8 cellular contexts compared by ENCODE assay signal in genomic region chrX:20267924-20268701, GRCh38. TPM values are rescaled to one million over a fixed set of nuclear protein-coding genes. Genes with fewer than 3 reads are reported as not detected.
DNase-seq lines count a peak whose midpoint lies in the region; ATAC-seq and TF ChIP-seq lines count a peak whose summit lies in the region.

No MANE protein-coding gene starts in this region.

- TF ChIP-seq CTCF in DOHH2 (IDR thresholded peaks at IDR 0.05; ENCODE audit: low read depth, low read length, poor library complexity, severe bottlenecking) (no peak), Peyer's patch (IDR thresholded peaks at IDR 0.05) (no peak)

- no peaks in the 10 kb centered on the region for H3K9me2 ChIP-seq in DOHH2 (replicated peaks; ENCODE audit: control insufficient read depth, low read length)

- H4K20me1 ChIP-seq in DOHH2 (ENCODE audit: control insufficient read depth, insufficient read depth, low read depth, low read length), result no peaks in the 10 kb centered on the region; the same call in 1 of the 2 replicates

- H3K4me3 ChIP-seq in DOHH2 (ENCODE audit: low read length) (peak overlapping the region; percentile 76), Peyer's patch (peak overlapping the region; percentile 64 to 86 (median 68)), skeletal muscle satellite cell (ENCODE audit: low read length) (peak overlapping the region; percentile 83)

- no peaks in the 10 kb centered on the region for H3K36me3 ChIP-seq in DOHH2 (ENCODE audit: control insufficient read depth, low read length)
- H3K36me3 ChIP-seq in Peyer's patch, result no peaks in the 10 kb centered on the region
- no peaks in the 10 kb centered on the region for H3K36me3 ChIP-seq in skeletal muscle satellite cell (ENCODE audit: insufficient read depth, low read length)

- no peaks in the 10 kb centered on the region for H3F3A ChIP-seq in DOHH2 (ENCODE audit: control insufficient read depth, insufficient read depth)

- peaks cover 33% of the 10 kb centered on the region for H3K79me2 ChIP-seq in DOHH2 (ENCODE audit: control insufficient read depth, low read length)

- H3K4me1 ChIP-seq in DOHH2 (ENCODE audit: control insufficient read depth, low read length) (peaks cover 20% of the 10 kb centered on the region), Peyer's patch (peaks cover 0 to 5% (median 0%) of the 10 kb centered on the region in 4 donors), skeletal muscle satellite cell (ENCODE audit: control insufficient read depth, insufficient read depth, low read length) (peaks cover 16% of the 10 kb centered on the region)

- peaks cover 7% of the 10 kb centered on the region; the same call in 1 of the 2 replicates for H3K27me3 ChIP-seq in DOHH2 (ENCODE audit: control insufficient read depth, low read length)
- no peaks in the 10 kb centered on the region for H3K27me3 ChIP-seq in Peyer's patch
- no peaks in the 10 kb centered on the region for H3K27me3 ChIP-seq in skeletal muscle satellite cell (ENCODE audit: control insufficient read depth, insufficient read depth, low read length)

- ATAC-seq in GM18909 (IDR thresholded peaks at IDR 0.05; ENCODE audit: poor library complexity, unreplicated experiment) (no peak), GM19397 (IDR thresholded peaks at IDR 0.05; ENCODE audit: unreplicated experiment) (no peak)

- peak overlapping the region; percentile 87 for H3K9ac ChIP-seq in skeletal muscle satellite cell (ENCODE audit: low read depth, low read length)

- no peak for TF ChIP-seq POLR2A in Peyer's patch (IDR thresholded peaks at IDR 0.05)

- H3K4me2 ChIP-seq in DOHH2 (ENCODE audit: low read length), result peak overlapping the region; percentile 82
- peak overlapping the region; percentile 88 for H3K4me2 ChIP-seq in skeletal muscle satellite cell (ENCODE audit: low read length)

- H3K9me3 ChIP-seq in DOHH2 (ENCODE audit: control insufficient read depth, insufficient read depth, low read length) (no peaks in the 10 kb centered on the region), Peyer's patch (peaks cover 0 to 3% (median 0%) of the 10 kb centered on the region in 4 donors), skeletal muscle satellite cell (replicated peaks; ENCODE audit: low read length) (no peaks in the 10 kb centered on the region)

- H3K27ac ChIP-seq in DOHH2 (ENCODE audit: low read depth, low read length), result no peak overlapping the region
- peak overlapping the region; percentile 83 to 91 (median 88) for H3K27ac ChIP-seq in Peyer's patch
- no peak overlapping the region for H3K27ac ChIP-seq in caudate nucleus (ENCODE audit: low read depth, low read length)

- DNase-seq in Peyer's patch, result peak; percentile 26 to 64 (median 62)
- DNase-seq in caudate nucleus (lab: John Stamatoyannopoulos, UW), result peak in 37 of 61 donors; percentile 0 to 55 (median 7)
- peak; percentile 66 for DNase-seq in iPS-NIHi7 (ENCODE audit: extremely low spot score)
- DNase-seq in NCI-H2196 (lab: John Stamatoyannopoulos, UW; ENCODE audit: unreplicated experiment), result no peak

RNA-seq across cellular contexts. Expression of gene RPS6KA3, which starts 1.4 kb away (rescaled TPM):
- total RNA-seq in Peyer's patch, result 10 to 100 TPM; 41.1 to 56.7 (median 50.7) TPM
- total RNA-seq in skeletal muscle satellite cell (2012; rRNA removed), result 31.7 and 41.6 TPM in 2 replicates

Comparison
In these comparisons a context has a peak if more than half of its experiments do, and no peak if none do; other contexts are left out.
1. H3K27ac ChIP-seq: peak in Peyer's patch (4 of 4); none in DOHH2 (single experiment) and caudate nucleus (single experiment).
2. Peak in every context shown above with its lines, with median percentiles within 50 percentile points of each other: H3K4me3 ChIP-seq.